In the genomic region with DNA sequence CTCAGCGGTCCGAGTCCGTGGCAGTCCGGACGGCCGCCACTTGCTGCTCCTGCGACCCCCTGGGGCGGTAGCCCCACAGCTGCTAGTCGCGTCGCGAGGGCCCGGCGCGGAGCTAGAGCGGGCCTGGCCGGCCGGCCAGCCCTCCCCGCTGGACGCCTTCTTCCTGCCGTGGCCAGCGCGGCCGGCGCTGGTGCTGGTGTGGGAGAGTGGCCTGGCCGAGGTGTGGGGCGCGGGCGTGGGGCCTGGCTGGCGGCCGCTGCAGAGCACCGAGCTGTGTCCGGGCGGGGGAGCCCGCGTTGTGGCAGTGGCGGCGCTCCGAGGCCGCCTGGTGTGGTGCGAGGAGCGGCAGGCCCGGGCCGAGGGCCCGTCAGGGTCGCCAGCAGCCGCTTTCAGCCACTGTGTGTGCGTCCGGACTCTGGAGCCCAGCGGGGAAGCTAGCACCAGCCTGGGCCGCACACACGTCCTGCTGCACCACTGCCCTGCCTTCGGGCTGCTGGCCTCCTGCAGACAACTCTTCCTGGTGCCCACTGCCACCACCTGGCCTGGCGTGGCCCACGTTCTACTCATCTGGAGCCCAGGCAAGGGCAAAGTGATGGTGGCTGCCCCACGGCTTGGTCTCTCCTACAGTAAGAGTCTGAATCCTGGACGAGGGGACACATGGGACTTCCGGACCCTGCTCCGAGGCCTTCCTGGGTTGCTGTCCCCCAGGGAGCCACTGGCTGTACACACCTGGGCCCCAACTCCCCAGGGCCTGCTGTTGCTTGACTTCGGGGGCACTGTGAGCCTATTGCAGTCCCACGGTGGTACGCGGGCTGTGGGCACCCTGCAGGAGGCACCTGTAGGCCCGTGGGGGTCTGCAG, we compare ENCODE assay signal across 8 cellular contexts. TPM values are rescaled to one million over a fixed set of nuclear protein-coding genes. Genes with fewer than 3 reads are reported as not detected.
DNase-seq lines count a peak whose midpoint lies in the region; ATAC-seq and TF ChIP-seq lines count a peak whose summit lies in the region.

No MANE protein-coding gene starts in this region.

- H3K4me3 ChIP-seq in BLaER1 treated with 17β-estradiol and CSF1 and Interleukin-3, amounts not matched to agents 10 nM and 100 nM: peak overlapping the region; percentile 82 to 99 (median 90)
- H3K4me3 ChIP-seq in dorsolateral prefrontal cortex (peak overlapping the region; percentile 49 to 98 (median 90)), lung (peak overlapping the region; percentile 92), thyroid gland (replicated peaks in 1 of 3) (peak overlapping the region; percentile 69 to 96 (median 77))

- TF ChIP-seq POLR2A in thyroid gland (IDR thresholded peaks at IDR 0.05): no peak

- peaks cover 21% of the 10 kb centered on the region for H3K4me1 Mint-ChIP-seq in T-helper 2 cell treated with Interferon-gamma antibody and Interleukin-4, amounts not matched to agents 5 μg/mL and 100 μg/mL, for 36 hours (ENCODE audit: low read depth)

- peak; percentile 23 for ATAC-seq in GM19025 (IDR thresholded peaks at IDR 0.05; ENCODE audit: low read depth, unreplicated experiment)
- ATAC-seq in HG03159 (IDR thresholded peaks at IDR 0.05; ENCODE audit: unreplicated experiment): peak; percentile 28
- peak; percentile 49 for ATAC-seq in lung (ENCODE audit: insufficient read depth, low FRiP score)

- peak in 1 of 56 donors; percentile 6 for TF ChIP-seq CTCF in dorsolateral prefrontal cortex (IDR thresholded peaks at IDR 0.05 in 54 of 56, conservative IDR thresholded peaks at IDR 0.05 in 2 of 56; ENCODE audit: low read depth in 1 of 56, partially characterized antibody in 56 of 56)
- TF ChIP-seq CTCF in lung (IDR thresholded peaks at IDR 0.05; ENCODE audit: control extremely low read depth, extremely low read depth): no peak
- no peak for TF ChIP-seq CTCF in thyroid gland (IDR thresholded peaks at IDR 0.05)

- H3K9me3 Mint-ChIP-seq in T-helper 2 cell treated with Interferon-gamma antibody and Interleukin-4, amounts not matched to agents 5 μg/mL and 100 μg/mL, for 36 hours: no peaks in the 10 kb centered on the region

- H3K27ac ChIP-seq in BLaER1 treated with 17β-estradiol and CSF1 and Interleukin-3, amounts not matched to agents 10 nM and 100 nM: peak overlapping the region; percentile 86 to 92 (median 90)
- H3K27ac ChIP-seq in dorsolateral prefrontal cortex (peak overlapping the region in 58 of 59 donors; percentile 4 to 94 (median 83)), lung (ENCODE audit: low read depth in 1 of 2, low read length in 1 of 2) (peak overlapping the region; percentile 92 to 97), thyroid gland (peak overlapping the region; percentile 69 to 92 (median 80))

- peaks cover 17 to 39% (median 27%) of the 10 kb centered on the region in 11 experiments for H3K36me3 ChIP-seq in BLaER1 treated with 17β-estradiol and CSF1 and Interleukin-3, amounts not matched to agents 10 nM and 100 nM
- H3K36me3 ChIP-seq in lung (ENCODE audit: control insufficient read depth in 2 of 2, insufficient read depth in 2 of 2, low read length in 2 of 2) (peaks cover 0 to 7% of the 10 kb centered on the region in 2 donors), thyroid gland (peaks cover 0 to 10% of the 10 kb centered on the region in 2 donors)

- H4K20me1 ChIP-seq in BLaER1 treated with 17β-estradiol and CSF1 and Interleukin-3, amounts not matched to agents 10 nM and 100 nM: peaks cover 19 to 51% (median 40%) of the 10 kb centered on the region in 11 experiments; a peak in 21 of 22 replicates

- H3K9me3 ChIP-seq in BLaER1 treated with 17β-estradiol and CSF1 and Interleukin-3, amounts not matched to agents 10 nM and 100 nM (replicated peaks in 1 of 11): no peaks in the 10 kb centered on the region
- H3K9me3 ChIP-seq in lung (ENCODE audit: control insufficient read depth in 2 of 2, insufficient read depth in 1 of 2, low read length in 1 of 2): no peaks in the 10 kb centered on the region
- H3K9me3 ChIP-seq in thyroid gland: no peaks in the 10 kb centered on the region

- H3K4me3 Mint-ChIP-seq in T-helper 2 cell treated with Interferon-gamma antibody and Interleukin-4, amounts not matched to agents 5 μg/mL and 100 μg/mL, for 36 hours: peak overlapping the region; percentile 89

- no peaks in the 10 kb centered on the region for H3K27me3 ChIP-seq in BLaER1 treated with 17β-estradiol and CSF1 and Interleukin-3, amounts not matched to agents 10 nM and 100 nM
- H3K27me3 ChIP-seq in dorsolateral prefrontal cortex (no peaks in the 10 kb centered on the region), lung (ENCODE audit: control insufficient read depth, insufficient read depth) (no peaks in the 10 kb centered on the region), thyroid gland (no peaks in the 10 kb centered on the region)

- intact Hi-C loops in dorsolateral prefrontal cortex (cut with DNase I) (loop anchor here (2.0 to 5.0 kb wide), 2 partner anchors 47 to 55 kb away; a partner anchor contains a TSS), thyroid gland (cut with DNase I) (loop anchor here (2.0 to 5.0 kb wide), 2 partner anchors 15 to 228 kb away; no protein-coding TSS in a partner anchor)

- 7 to 9% methylated on average over 59 to 64 of the region's 64 CpGs for WGBS in lung, 2 donors
- 17 to 62% methylated on average over 6 to 26 of the region's 64 CpGs for WGBS in thyroid gland, 2 donors

- peak overlapping the region; percentile 96 to 100 (median 99) for H3K4me2 ChIP-seq in BLaER1 treated with 17β-estradiol and CSF1 and Interleukin-3, amounts not matched to agents 10 nM and 100 nM

- peak overlapping the region; percentile 88 for H3K27ac Mint-ChIP-seq in T-helper 2 cell treated with Interferon-gamma antibody and Interleukin-4, amounts not matched to agents 5 μg/mL and 100 μg/mL, for 36 hours

- no peaks in the 10 kb centered on the region for H3K27me3 Mint-ChIP-seq in T-helper 2 cell treated with Interferon-gamma antibody and Interleukin-4, amounts not matched to agents 5 μg/mL and 100 μg/mL, for 36 hours (ENCODE audit: low read depth)

- DNase-seq in T-helper 2 cell treated with Interferon-gamma antibody and Interleukin-4, amounts not matched to agents 5 μg/mL and 100 μg/mL, for 36 hours (ENCODE audit: low spot score): peak; percentile 20
- DNase-seq in dorsolateral prefrontal cortex (peak in 2 of 10 donors; percentile 33 to 39), lung (ENCODE audit: low spot score) (no peak), thyroid gland (peak; percentile 35 to 43), medulla oblongata (ENCODE audit: extremely low spot score) (no peak)

- H3K4me1 ChIP-seq in BLaER1 treated with 17β-estradiol and CSF1 and Interleukin-3, amounts not matched to agents 10 nM and 100 nM: peaks cover 35 to 54% (median 44%) of the 10 kb centered on the region in 10 experiments
- H3K4me1 ChIP-seq in lung (ENCODE audit: control insufficient read depth in 2 of 2, insufficient read depth in 2 of 2, low read length in 2 of 2) (peaks cover 3 to 25% of the 10 kb centered on the region in 2 donors), thyroid gland (peaks cover 10 to 30% of the 10 kb centered on the region in 2 donors)

- peak overlapping the region; percentile 89 to 97 (median 94) for H3K9ac ChIP-seq in BLaER1 treated with 17β-estradiol and CSF1 and Interleukin-3, amounts not matched to agents 10 nM and 100 nM

- H3K36me3 Mint-ChIP-seq in T-helper 2 cell treated with Interferon-gamma antibody and Interleukin-4, amounts not matched to agents 5 μg/mL and 100 μg/mL, for 36 hours (ENCODE audit: low read depth): peaks cover 7% of the 10 kb centered on the region

RNA-seq across cellular contexts. Expression of a gene that starts 0.6 kb away (rescaled TPM):
- total RNA-seq in dorsolateral prefrontal cortex (10 to 100 TPM in 118 of 120 experiments, 1 to 10 TPM in 2; 8.7 to 18.4 (median 13.9) TPM), lung (10 to 100 TPM; 11.7 to 28.2 TPM), thyroid gland (10 to 100 TPM; 18.7 to 28.5 (median 23.8) TPM)
- polyA plus RNA-seq in lung: 10 to 100 TPM; 10.8 to 20.9 TPM

RNA-seq across cellular contexts. Expression of a gene that starts 9.8 kb away (rescaled TPM):
- 10 to 100 TPM; 21.8 to 40.4 (median 30.4) TPM for total RNA-seq in dorsolateral prefrontal cortex
- 10 to 100 TPM; 23.6 to 23.7 TPM for total RNA-seq in lung
- polyA plus RNA-seq in lung: 10 to 100 TPM; 14.7 to 17.6 TPM
- 10 to 100 TPM; 14.2 to 21.2 (median 18.3) TPM for total RNA-seq in thyroid gland

RNA-seq across cellular contexts. Expression of a gene that starts 54.4 kb away (rescaled TPM):
- total RNA-seq in dorsolateral prefrontal cortex (100 to 1,000 TPM in 9 of 120 experiments, 10 to 100 TPM in 111; 51.3 to 110 (median 80.0) TPM), lung (10 to 100 TPM; 44.9 to 81.6 TPM), thyroid gland (10 to 100 TPM; 49.8 to 67.3 (median 54.8) TPM)
- polyA plus RNA-seq in lung: 10 to 100 TPM; 28.6 to 33.8 TPM

Comparison
In these comparisons a context has a peak if more than half of its experiments do, and no peak if none do; other contexts are left out.
1. DNase-seq: peak in T-helper 2 cell treated with Interferon-gamma antibody and Interleukin-4, amounts not matched to agents 5 μg/mL and 100 μg/mL, for 36 hours (single experiment) and thyroid gland (2 of 2); none in lung (single experiment) and medulla oblongata (single experiment).
2. Peak in every context shown above with its lines, with median percentiles within 50 percentile points of each other: H3K27ac ChIP-seq, H3K4me3 ChIP-seq and ATAC-seq.